In genomic region chr10:3775671-3776551, GRCh38 we compare ENCODE assay signal across 8 cellular contexts. TPM values are rescaled to one million over a fixed set of nuclear protein-coding genes. Genes with fewer than 3 reads are reported as not detected.
DNase-seq lines count a peak whose midpoint lies in the region; ATAC-seq, FAIRE-seq and TF ChIP-seq lines count a peak whose summit lies in the region.

No MANE protein-coding gene starts in this region.

- H3K36me3 ChIP-seq in neutrophil: peaks cover 69% of the 10 kb centered on the region

- H3K4me3 Mint-ChIP-seq in activated CD8-positive, alpha-beta T cell treated with anti-CD3 and anti-CD28 coated beads for 36 hours: peak overlapping the region; percentile 37

- POLR2A ChIA-PET in A549 (lab: Yijun Ruan, JAX): interaction anchor here (0.8 to 4.0 kb wide), 14 partner anchors 9 to 578 kb away, joined by 3 to 55 read pairs (median 4); partner anchors contain the start of gene KLF6
- POLR2A ChIA-PET in activated CD8-positive, alpha-beta T cell treated with anti-CD3 and anti-CD28 coated beads for 36 hours (lab: Charles Lee): interaction anchor here (0.6 to 6.3 kb wide), 15 partner anchors 8 to 307 kb away, joined by 3 to 61 read pairs (median 4); partner anchors contain the start of gene KLF6

- H3K4me1 ChIP-seq in A549 (peaks cover 61% of the 10 kb centered on the region), neutrophil (ENCODE audit: control insufficient read depth in 1 of 2, insufficient read depth in 1 of 2, low read depth in 1 of 2, low read length in 1 of 2) (peaks cover 91 to 92% of the 10 kb centered on the region in 2 experiments)

- peaks cover 59% of the 10 kb centered on the region for H3K36me3 Mint-ChIP-seq in activated CD8-positive, alpha-beta T cell treated with anti-CD3 and anti-CD28 coated beads for 36 hours (ENCODE audit: low read depth)

- WGBS in A549 (ENCODE audit: missing lambda C conversion rate): 62% methylated on average over 9 of the region's 9 CpGs

- H3K4me3 ChIP-seq in A549 (no peak overlapping the region), neutrophil (ENCODE audit: low read depth in 1 of 2, low read length in 1 of 2) (peak overlapping the region; percentile 45 to 93)

- H3K9me3 Mint-ChIP-seq in activated CD8-positive, alpha-beta T cell treated with anti-CD3 and anti-CD28 coated beads for 36 hours: no peaks in the 10 kb centered on the region

- no peak for TF ChIP-seq RAD21 in A549 (conservative IDR thresholded peaks at IDR 0.05 in 1 of 2, IDR thresholded peaks at IDR 0.05 in 1 of 2)

- H3K27ac Mint-ChIP-seq in activated CD8-positive, alpha-beta T cell treated with anti-CD3 and anti-CD28 coated beads for 36 hours: peak overlapping the region; percentile 81

- TF ChIP-seq EP300 in A549 (IDR thresholded peaks at IDR 0.05): no peak; a peak in 1 of 5 replicates

- CTCF ChIA-PET in A549 (lab: Yijun Ruan, JAX): interaction anchor here (0.5 to 3.9 kb wide), 10 partner anchors 11 to 972 kb away, joined by 3 to 13 read pairs (median 4); no protein-coding TSS in a partner anchor
- CTCF ChIA-PET in activated CD8-positive, alpha-beta T cell treated with anti-CD3 and anti-CD28 coated beads for 36 hours (lab: Charles Lee): interaction anchor here (1.2 to 1.6 kb wide), 5 partner anchors 11 to 41 kb away, joined by 3 to 6 read pairs (median 5); no protein-coding TSS in a partner anchor

- peaks cover 60% of the 10 kb centered on the region for H3K4me1 Mint-ChIP-seq in activated CD8-positive, alpha-beta T cell treated with anti-CD3 and anti-CD28 coated beads for 36 hours (ENCODE audit: low read depth)

- DNase-seq in A549 (ENCODE audit: low read depth in 1 of 2, low spot score in 1 of 2) (peak in 1 of 2 experiments; percentile 47), fibroblast of peridontal ligament (ENCODE audit: extremely low read depth) (peak; percentile 42), NCI-H524 (lab: John Stamatoyannopoulos, UW) (no peak)
- no peak for DNase-seq in activated CD8-positive, alpha-beta T cell treated with anti-CD3 and anti-CD28 coated beads for 36 hours

- intact Hi-C loops in activated CD8-positive, alpha-beta T cell treated with anti-CD3 and anti-CD28 coated beads for 36 hours (cut with micrococcal nuclease): loop anchor here (5.0 kb wide), 1 partner anchor 109 kb away; no protein-coding TSS in a partner anchor

- no peak for TF ChIP-seq POLR2A in A549 (IDR thresholded peaks at IDR 0.05; ENCODE audit: low read length)

- H3K27me3 ChIP-seq in neutrophil: no peaks in the 10 kb centered on the region

- no peak for FAIRE-seq in A549 (lab: Jason Lieb, UNC)

- H3K27ac ChIP-seq in A549: peak overlapping the region; percentile 50 to 72; a peak in 4 of 6 replicates
- H3K27ac ChIP-seq in neutrophil: peak overlapping the region; percentile 95

- peak overlapping the region; percentile 83 for H3K4me2 ChIP-seq in A549

- TF ChIP-seq CTCF in A549 (IDR thresholded peaks at IDR 0.05) (no peak), neutrophil (IDR thresholded peaks at IDR 0.05) (no peak)
- no peak for TF ChIP-seq CTCF in activated CD8-positive, alpha-beta T cell treated with anti-CD3 and anti-CD28 coated beads for 36 hours (IDR thresholded peaks at IDR 0.05)

- ATAC-seq in A549 (peak; percentile 8 to 12; a peak in 5 of 6 replicates), HG03342 (IDR thresholded peaks at IDR 0.05; ENCODE audit: unreplicated experiment) (peak; percentile 36), GM21447 (IDR thresholded peaks at IDR 0.05; ENCODE audit: unreplicated experiment) (no peak), HG03025 (IDR thresholded peaks at IDR 0.05; ENCODE audit: low FRiP score, unreplicated experiment) (no peak)
- ATAC-seq in activated CD8-positive, alpha-beta T cell treated with anti-CD3 and anti-CD28 coated beads for 36 hours: peak; percentile 45

- no peaks in the 10 kb centered on the region for H3K27me3 Mint-ChIP-seq in activated CD8-positive, alpha-beta T cell treated with anti-CD3 and anti-CD28 coated beads for 36 hours

- H3K9me3 ChIP-seq in A549 (no peaks in the 10 kb centered on the region), neutrophil (no peaks in the 10 kb centered on the region)

TF ChIP-seq in A549, 52 proteins besides CTCF, POLR2A, EP300 and RAD21 (continues in another document):
- TF ChIP-seq CEBPB (IDR thresholded peaks at IDR 0.05) (0 out of 4 replicates have a peak, but pooled peaks of 1 of the 2 experiments have one; percentile 28), TFCP2L1 (CRISPR knock-in tag; IDR thresholded peaks at IDR 0.05) (peak; percentile 11; the same call in 1 of the 2 replicates), MAFK (IDR thresholded peaks at IDR 0.05; ENCODE audit: partially characterized antibody) (no peak), HOXB13 (CRISPR knock-in tag; IDR thresholded peaks at IDR 0.05; ENCODE audit: low read depth) (no peak), PBX3 (IDR thresholded peaks at IDR 0.05) (no peak), MAX (IDR thresholded peaks at IDR 0.05) (no peak), BCL3 (IDR thresholded peaks at IDR 0.05) (0 out of 3 replicates have a peak, but pooled peaks have one; percentile 33), SMC3 (IDR thresholded peaks at IDR 0.05) (peak; percentile 9; the same call in 1 of the 3 replicates), POLR2AphosphoS2 (conservative IDR thresholded peaks at IDR 0.05; ENCODE audit: low read length) (peak; percentile 84), HDAC2 (IDR thresholded peaks at IDR 0.05) (no peak), HMGXB4 (CRISPR knock-in tag; IDR thresholded peaks at IDR 0.05; ENCODE audit: borderline replicate concordance) (0 out of 2 replicates have a peak, but pooled peaks have one; percentile 4), JUNB (IDR thresholded peaks at IDR 0.05) (peak; percentile 19; the same call in 1 of the 2 replicates), RFX5 (IDR thresholded peaks at IDR 0.05) (no peak)
- TF ChIP-seq, protein P1, sequence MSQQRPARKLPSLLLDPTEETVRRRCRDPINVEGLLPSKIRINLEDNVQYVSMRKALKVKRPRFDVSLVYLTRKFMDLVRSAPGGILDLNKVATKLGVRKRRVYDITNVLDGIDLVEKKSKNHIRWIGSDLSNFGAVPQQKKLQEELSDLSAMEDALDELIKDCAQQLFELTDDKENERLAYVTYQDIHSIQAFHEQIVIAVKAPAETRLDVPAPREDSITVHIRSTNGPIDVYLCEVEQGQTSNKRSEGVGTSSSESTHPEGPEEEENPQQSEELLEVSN (IDR thresholded peaks at IDR 0.05; ENCODE audit: borderline replicate concordance, low read depth): no peak
- TF ChIP-seq, protein P2, sequence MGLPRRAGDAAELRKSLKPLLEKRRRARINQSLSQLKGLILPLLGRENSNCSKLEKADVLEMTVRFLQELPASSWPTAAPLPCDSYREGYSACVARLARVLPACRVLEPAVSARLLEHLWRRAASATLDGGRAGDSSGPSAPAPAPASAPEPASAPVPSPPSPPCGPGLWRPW (IDR thresholded peaks at IDR 0.05): no peak
- TF ChIP-seq, protein P3, sequence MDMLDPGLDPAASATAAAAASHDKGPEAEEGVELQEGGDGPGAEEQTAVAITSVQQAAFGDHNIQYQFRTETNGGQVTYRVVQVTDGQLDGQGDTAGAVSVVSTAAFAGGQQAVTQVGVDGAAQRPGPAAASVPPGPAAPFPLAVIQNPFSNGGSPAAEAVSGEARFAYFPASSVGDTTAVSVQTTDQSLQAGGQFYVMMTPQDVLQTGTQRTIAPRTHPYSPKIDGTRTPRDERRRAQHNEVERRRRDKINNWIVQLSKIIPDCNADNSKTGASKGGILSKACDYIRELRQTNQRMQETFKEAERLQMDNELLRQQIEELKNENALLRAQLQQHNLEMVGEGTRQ (IDR thresholded peaks at IDR 0.05): 0 out of 2 replicates have a peak, but pooled peaks have one; percentile 14

RNA-seq across cellular contexts. Expression of gene KLF6, which starts 9.1 kb away (rescaled TPM):
- 71.5 and 86.8 TPM in 2 replicates for polyA plus RNA-seq in A549 (2011; rRNA removed)
- polyA plus RNA-seq in A549 (2012; cell fraction: cytosol; rRNA removed): 67.2 and 78.1 TPM in 2 replicates
- 193 and 204 TPM in 2 replicates for polyA plus RNA-seq in A549 (2012; cell fraction: nucleus; rRNA removed)
- polyA plus RNA-seq in A549 (2017; fragmentation: RNase III; extraction: RNeasy Plus Mini Kit Qiagen cat#74134 plus additional on column Dnase treatment): 30.5 to 31.9 TPM (median 30.6 TPM) in 3 replicates
- 384 and 462 TPM in 2 replicates for polyA minus RNA-seq in A549 (2011; rRNA and poly(A)+ RNA removed)
- 100 to 1,000 TPM; 116 to 120 TPM for total RNA-seq in activated CD8-positive, alpha-beta T cell treated with anti-CD3 and anti-CD28 coated beads for 36 hours

Comparison
In these comparisons a context has a peak if more than half of its experiments do, and no peak if none do; other contexts are left out.
1. ATAC-seq: peak in A549 (2 of 2), HG03342 (single experiment) and activated CD8-positive, alpha-beta T cell treated with anti-CD3 and anti-CD28 coated beads for 36 hours (single experiment); none in GM21447 (single experiment) and HG03025 (single experiment).